ENCODE assay signal across 15 cellular contexts in genomic region chr12:119440961-119441360, GRCh38.
"Had no signal": no experiment of that assay in that cellular context is flagged by ENCODE, and none has a peak within 500 bp of the region (broad histone marks: within the 10 kb centered on the region; RNA-seq: fewer than 3 reads in every experiment).

No MANE protein-coding gene starts in this region.

- H3K9me3 ChIP-seq: esophagus squamous epithelium had no signal

- H3K4me1 ChIP-seq: esophagus squamous epithelium, neural progenitor cell had no signal

- H3K4me3 ChIP-seq: esophagus squamous epithelium, neural progenitor cell had no signal

- H3K36me3 ChIP-seq: esophagus squamous epithelium, neural progenitor cell had no signal

- H2AFZ ChIP-seq: neural progenitor cell had no signal

- ATAC-seq: activated CD8-positive, alpha-beta T cell treated with anti-CD3 and anti-CD28 coated beads for 36 hours; activated T-helper 17 cell treated with anti-CD3 and anti-CD28 coated beads, Interleukin-2, amount 50 U/mL, for 72 hours; effector memory CD8-positive, alpha-beta T cell had no signal

- H3K27ac ChIP-seq: esophagus squamous epithelium, neural progenitor cell had no signal

- H3K9ac ChIP-seq: neural progenitor cell had no signal

- H3K4me2 ChIP-seq: neural progenitor cell had no signal

- DNase-seq: activated CD4-positive, alpha-beta T cell treated with anti-CD3 and anti-CD28 coated beads, Interleukin-2, amount 10 ng/mL, durations not matched to agents 24 days and 14 days; activated CD8-positive, alpha-beta T cell treated with anti-CD3 and anti-CD28 coated beads for 36 hours; activated naive CD4-positive, alpha-beta T cell; activated naive CD8-positive, alpha-beta T cell treated with anti-CD3 and anti-CD28 coated beads for 36 hours; activated T-cell treated with anti-CD3 and anti-CD28 coated beads, Interleukin-2, amount 50 U/mL, for 1 hour; amniotic stem cell; effector memory CD8-positive, alpha-beta T cell; esophagus squamous epithelium; naive B cell; stimulated activated CD4-positive, alpha-beta T cell treated with anti-CD3 and anti-CD28 coated beads, Interleukin-12 subunit alpha, Interleukin-12 subunit beta, amount 100 ng/mL, for 4 hours; stimulated activated CD4-positive, alpha-beta T cell treated with anti-CD3 and anti-CD28 coated beads, Interleukin-1b, Interleukin-23, amount 100 ng/mL, for 48 hours; stimulated activated CD8-positive, alpha-beta memory T cell treated with anti-CD3 and anti-CD28 coated beads, Interleukin-4, amount 100 ng/mL, for 48 hours; stimulated activated naive CD4-positive, alpha-beta T cell had no signal
